18 cellular contexts compared by ENCODE assay signal in genomic region chr6:33066917-33067521, GRCh38. TPM values are rescaled to one million over a fixed set of nuclear protein-coding genes. Genes with fewer than 3 reads are reported as not detected.
DNase-seq lines count a peak whose midpoint lies in the region; ATAC-seq and TF ChIP-seq lines count a peak whose summit lies in the region.
"Had no signal": no experiment of that assay in that cellular context is flagged by ENCODE, and none has a peak within 500 bp of the region (broad histone marks: within the 10 kb centered on the region; RNA-seq: fewer than 3 reads in every experiment).

No MANE protein-coding gene starts in this region.

- no peak overlapping the region for H3K27ac ChIP-seq in upper lobe of left lung
- no peak overlapping the region for H3K27ac ChIP-seq in tibial nerve
- H3K27ac ChIP-seq: 22Rv1; BLaER1 treated with 17β-estradiol and CSF1 and Interleukin-3, amounts not matched to agents 10 nM and 100 nM; KMS-11 had no signal

- H3K27me3 Mint-ChIP-seq in activated CD4-positive, alpha-beta T cell treated with anti-CD3 and anti-CD28 coated beads, Interleukin-2, amount 10 ng/mL, durations not matched to agents 24 days and 14 days: peaks cover 2% of the 10 kb centered on the region
- H3K27me3 Mint-ChIP-seq in central memory CD8-positive, alpha-beta T cell: no peaks in the 10 kb centered on the region
- peaks cover 7% of the 10 kb centered on the region for H3K27me3 Mint-ChIP-seq in nephron progenitor cell (ENCODE audit: low read depth, poor library complexity)
- H3K27me3 Mint-ChIP-seq: CD4-positive, CD25-positive, alpha-beta regulatory T cell had no signal

- intact Hi-C loops in activated CD4-positive, alpha-beta T cell treated with anti-CD3 and anti-CD28 coated beads, Interleukin-2, amount 10 ng/mL, durations not matched to agents 24 days and 14 days (cut with micrococcal nuclease): no loop called here

- WGBS in upper lobe of left lung, 2 donors: 0 to 97% methylated on average over 3 of the region's 3 CpGs
- WGBS in tibial nerve, 2 donors: 93 to 94% methylated on average over 3 of the region's 3 CpGs

- H3K36me3 Mint-ChIP-seq in activated CD4-positive, alpha-beta T cell treated with anti-CD3 and anti-CD28 coated beads, Interleukin-2, amount 10 ng/mL, durations not matched to agents 24 days and 14 days (ENCODE audit: low read depth): peaks cover 25% of the 10 kb centered on the region
- peaks cover 30% of the 10 kb centered on the region for H3K36me3 Mint-ChIP-seq in central memory CD8-positive, alpha-beta T cell (ENCODE audit: insufficient read depth)
- H3K36me3 Mint-ChIP-seq in nephron progenitor cell (ENCODE audit: low read depth): no peaks in the 10 kb centered on the region

- no peak overlapping the region for H3K27ac Mint-ChIP-seq in activated CD4-positive, alpha-beta T cell treated with anti-CD3 and anti-CD28 coated beads, Interleukin-2, amount 10 ng/mL, durations not matched to agents 24 days and 14 days
- H3K27ac Mint-ChIP-seq in central memory CD8-positive, alpha-beta T cell (ENCODE audit: low read depth): peak overlapping the region; percentile 47
- H3K27ac Mint-ChIP-seq in nephron progenitor cell: peak overlapping the region; percentile 3
- H3K27ac Mint-ChIP-seq: CD4-positive, CD25-positive, alpha-beta regulatory T cell; GM23338 had no signal

- no peaks in the 10 kb centered on the region for H3K9me3 Mint-ChIP-seq in activated CD4-positive, alpha-beta T cell treated with anti-CD3 and anti-CD28 coated beads, Interleukin-2, amount 10 ng/mL, durations not matched to agents 24 days and 14 days
- H3K9me3 Mint-ChIP-seq in central memory CD8-positive, alpha-beta T cell: no peaks in the 10 kb centered on the region
- H3K9me3 Mint-ChIP-seq in nephron progenitor cell: peaks cover 22% of the 10 kb centered on the region

- H3K36me3 ChIP-seq in upper lobe of left lung (peaks cover 0 to 43% (median 16%) of the 10 kb centered on the region in 4 donors), tibial nerve (peaks cover 0 to 16% (median 10%) of the 10 kb centered on the region in 3 donors)

- TF ChIP-seq CTCF in nephron progenitor cell (IDR thresholded peaks at IDR 0.05) (no peak), upper lobe of left lung (IDR thresholded peaks at IDR 0.05) (no peak), tibial nerve (IDR thresholded peaks at IDR 0.05) (no peak)

- no peaks in the 10 kb centered on the region for H3K9me3 ChIP-seq in upper lobe of left lung
- no peaks in the 10 kb centered on the region for H3K9me3 ChIP-seq in tibial nerve

- no peak overlapping the region for H3K4me3 ChIP-seq in upper lobe of left lung
- H3K4me3 ChIP-seq in tibial nerve: no peak overlapping the region
- H3K4me3 ChIP-seq: BLaER1 treated with 17β-estradiol and CSF1 and Interleukin-3, amounts not matched to agents 10 nM and 100 nM; GM23338 had no signal

- peaks cover 7% of the 10 kb centered on the region for H3K4me1 Mint-ChIP-seq in activated CD4-positive, alpha-beta T cell treated with anti-CD3 and anti-CD28 coated beads, Interleukin-2, amount 10 ng/mL, durations not matched to agents 24 days and 14 days
- peaks cover 36% of the 10 kb centered on the region for H3K4me1 Mint-ChIP-seq in central memory CD8-positive, alpha-beta T cell
- no peaks in the 10 kb centered on the region for H3K4me1 Mint-ChIP-seq in nephron progenitor cell
- H3K4me1 Mint-ChIP-seq: GM23338 had no signal

- no peak for TF ChIP-seq POLR2A in upper lobe of left lung (IDR thresholded peaks at IDR 0.05)
- TF ChIP-seq POLR2A in tibial nerve (IDR thresholded peaks at IDR 0.05): no peak

- peaks cover under 1 to 12% (median 7%) of the 10 kb centered on the region in 4 donors for H3K4me1 ChIP-seq in upper lobe of left lung
- no peaks in the 10 kb centered on the region for H3K4me1 ChIP-seq in tibial nerve

- H3K27me3 ChIP-seq in upper lobe of left lung (no peaks in the 10 kb centered on the region), tibial nerve (no peaks in the 10 kb centered on the region)
- H3K27me3 ChIP-seq: BLaER1 treated with 17β-estradiol and CSF1 and Interleukin-3, amounts not matched to agents 10 nM and 100 nM had no signal

- TF ChIP-seq EP300 in upper lobe of left lung (IDR thresholded peaks at IDR 0.05): no peak
- TF ChIP-seq EP300 in tibial nerve (IDR thresholded peaks at IDR 0.05): no peak

- peak; percentile 51 for DNase-seq in activated CD4-positive, alpha-beta T cell treated with anti-CD3 and anti-CD28 coated beads, Interleukin-2, amount 10 ng/mL, durations not matched to agents 24 days and 14 days
- DNase-seq in activated CD4-positive, alpha-beta T cell treated with anti-CD3 and anti-CD28 coated beads for 48 hours: no peak
- DNase-seq in central memory CD8-positive, alpha-beta T cell (ENCODE audit: low spot score in 2 of 2): no peak
- DNase-seq in nephron progenitor cell (no peak), upper lobe of left lung (no peak), tibial nerve (ENCODE audit: low spot score in 2 of 2) (no peak), NCI-H446 (lab: John Stamatoyannopoulos, UW) (no peak)
- DNase-seq: AML-193; Calu3; CD4-positive, CD25-positive, alpha-beta regulatory T cell; DMS 273 treated with DMSO at 0.1 percent for 48 hours; H7; IMR-90 had no signal

- ATAC-seq in central memory CD8-positive, alpha-beta T cell (replicated peaks; ENCODE audit: extremely low read depth, poor library complexity, severe bottlenecking): no peak
- ATAC-seq in upper lobe of left lung (ENCODE audit: low FRiP score in 2 of 2): no peak
- ATAC-seq: GM23338 had no signal

- no peak overlapping the region for H3K4me3 Mint-ChIP-seq in activated CD4-positive, alpha-beta T cell treated with anti-CD3 and anti-CD28 coated beads, Interleukin-2, amount 10 ng/mL, durations not matched to agents 24 days and 14 days
- H3K4me3 Mint-ChIP-seq in central memory CD8-positive, alpha-beta T cell: no peak overlapping the region
- H3K4me3 Mint-ChIP-seq in nephron progenitor cell: no peak overlapping the region
- H3K4me3 Mint-ChIP-seq: GM23338 had no signal

RNA-seq across cellular contexts. Expression of gene HLA-DPA1, which starts 6.4 kb away (rescaled TPM):
- total RNA-seq in activated CD4-positive, alpha-beta T cell treated with anti-CD3 and anti-CD28 coated beads, Interleukin-2, amount 10 ng/mL, durations not matched to agents 24 days and 14 days: 38.5 and 42.6 TPM in 2 replicates
- total RNA-seq in upper lobe of left lung: 100 to 1,000 TPM; 109 to 674 (median 399) TPM
- total RNA-seq in tibial nerve: 100 to 1,000 TPM in 2 of 4 donors, 10 to 100 TPM in 2; 39.8 to 179 (median 109) TPM
- total RNA-seq: HT-29, IMR-90 had no signal

RNA-seq across cellular contexts. Expression of gene HLA-DPB1, which starts 8.8 kb away (rescaled TPM):
- total RNA-seq in activated CD4-positive, alpha-beta T cell treated with anti-CD3 and anti-CD28 coated beads, Interleukin-2, amount 10 ng/mL, durations not matched to agents 24 days and 14 days: 4.7 and 6.2 TPM in 2 replicates
- total RNA-seq in upper lobe of left lung (100 to 1,000 TPM; 194 to 697 (median 373) TPM), tibial nerve (100 to 1,000 TPM in 1 of 4 donors, 10 to 100 TPM in 3; 56.5 to 121 (median 76.4) TPM)
- total RNA-seq: HT-29 had no signal

RNA-seq across cellular contexts. Expression of gene HLA-DOA, which starts 57.6 kb away (rescaled TPM):
- total RNA-seq in activated CD4-positive, alpha-beta T cell treated with anti-CD3 and anti-CD28 coated beads, Interleukin-2, amount 10 ng/mL, durations not matched to agents 24 days and 14 days: 0.21 and 0.38 TPM in 2 replicates
- total RNA-seq in upper lobe of left lung (10 to 100 TPM in 5 of 6 donors, 1 to 10 TPM in 1; 9.4 to 56.8 (median 30.5) TPM), tibial nerve (10 to 100 TPM in 1 of 4 donors, 1 to 10 TPM in 3; 3.0 to 17.7 (median 8.4) TPM)
- total RNA-seq: IMR-90 had no signal
